In genomic region chr1:200090252-200091159, GRCh38 we compare ENCODE assay signal across 13 cellular contexts.
DNase-seq lines count a peak whose midpoint lies in the region; ATAC-seq, FAIRE-seq and TF ChIP-seq lines count a peak whose summit lies in the region.
"Had no signal": no experiment of that assay in that cellular context is flagged by ENCODE, and none has a peak within 500 bp of the region (broad histone marks: within the 10 kb centered on the region; RNA-seq: fewer than 3 reads in every experiment).

No MANE protein-coding gene starts in this region.

- TF ChIP-seq CTCF in AG10803 (conservative IDR thresholded peaks at IDR 0.05; ENCODE audit: low read length) (peak; percentile 34), GM12875 (IDR thresholded peaks at IDR 0.05; ENCODE audit: borderline replicate concordance, insufficient read depth, low read depth, low read length) (peak; percentile 40; the same call in 1 of the 2 replicates), glutamatergic neuron (IDR thresholded peaks at IDR 0.05; ENCODE audit: partially characterized antibody, unreplicated experiment) (no peak)

- no peak overlapping the region for H3K27ac ChIP-seq in iPS DF 6.9 (ENCODE audit: low read length)
- H3K27ac ChIP-seq: HL-60, tibial artery had no signal

- H3K9me3 ChIP-seq in iPS DF 6.9 (ENCODE audit: control insufficient read depth, insufficient read depth, low read length), result no peaks in the 10 kb centered on the region
- H3K9me3 ChIP-seq: tibial artery had no signal

- H3K9me3 Mint-ChIP-seq in glutamatergic neuron (ENCODE audit: unreplicated experiment), result peaks cover 7% of the 10 kb centered on the region
- H3K9me3 Mint-ChIP-seq: activated naive CD4-positive, alpha-beta T cell treated with anti-CD3 and anti-CD28 coated beads for 36 hours had no signal

- no peaks in the 10 kb centered on the region for H3K36me3 Mint-ChIP-seq in glutamatergic neuron (ENCODE audit: unreplicated experiment)

- no peak overlapping the region for H3K4me3 Mint-ChIP-seq in glutamatergic neuron (ENCODE audit: unreplicated experiment)
- H3K4me3 Mint-ChIP-seq: activated naive CD4-positive, alpha-beta T cell treated with anti-CD3 and anti-CD28 coated beads for 36 hours had no signal

- no peaks in the 10 kb centered on the region for H3K27me3 ChIP-seq in iPS DF 6.9 (ENCODE audit: control insufficient read depth, insufficient read depth, low read length)
- H3K27me3 ChIP-seq: tibial artery had no signal

- FAIRE-seq in RCC 7860 (lab: Jason Lieb, UNC), result no peak

- peaks cover 9% of the 10 kb centered on the region for H3K4me1 Mint-ChIP-seq in glutamatergic neuron (ENCODE audit: low read depth, unreplicated experiment)

- no peak overlapping the region for H3K4me3 ChIP-seq in AG10803 (ENCODE audit: low read length)
- no peak overlapping the region for H3K4me3 ChIP-seq in GM12875 (ENCODE audit: low read depth, low read length)
- H3K4me3 ChIP-seq in iPS DF 6.9 (ENCODE audit: low read length), result no peak overlapping the region
- H3K4me3 ChIP-seq: tibial artery had no signal

- no peak for ATAC-seq in GM18498 (IDR thresholded peaks at IDR 0.05; ENCODE audit: unreplicated experiment)

- no peaks in the 10 kb centered on the region; the same call in 1 of the 2 replicates for H3K4me1 ChIP-seq in iPS DF 6.9 (ENCODE audit: control insufficient read depth, insufficient read depth, low read length)
- H3K4me1 ChIP-seq: tibial artery had no signal

- peaks cover 6% of the 10 kb centered on the region for H3K27me3 Mint-ChIP-seq in glutamatergic neuron (ENCODE audit: unreplicated experiment)

- H3K36me3 ChIP-seq in iPS DF 6.9 (ENCODE audit: control insufficient read depth, insufficient read depth, low read length), result no peaks in the 10 kb centered on the region
- H3K36me3 ChIP-seq: tibial artery had no signal

- WGBS in iPS DF 6.9 (ENCODE audit: insufficient coverage, insufficient read length), result no CpG with 5 or more reads among the region's 5 CpGs

- DNase-seq in AG10803 (ENCODE audit: low read depth) (peak; percentile 24), RCC 7860 (ENCODE audit: low spot score) (peak; percentile 29), iPS DF 6.9 (ENCODE audit: low read depth, low spot score) (peak; percentile 29), activated gamma-delta T cell (lab: John Stamatoyannopoulos, UW) (no peak), ureter (ENCODE audit: low spot score) (no peak), glutamatergic neuron (no peak)
- DNase-seq: activated naive CD4-positive, alpha-beta T cell treated with anti-CD3 and anti-CD28 coated beads for 36 hours; NCI-H446; stimulated activated CD4-positive, alpha-beta T cell treated with anti-CD3 and anti-CD28 coated beads, Interleukin-4, amount 100 ng/mL, for 4 hours; tibial artery had no signal

- no peak overlapping the region for H3K27ac Mint-ChIP-seq in glutamatergic neuron (ENCODE audit: unreplicated experiment)
- H3K27ac Mint-ChIP-seq: activated naive CD4-positive, alpha-beta T cell treated with anti-CD3 and anti-CD28 coated beads for 36 hours had no signal

Comparison
In these comparisons a context has a peak if more than half of its experiments do, and no peak if none do; other contexts are left out.
1. DNase-seq: peak in AG10803 (single experiment), RCC 7860 (single experiment) and iPS DF 6.9 (single experiment); none in activated gamma-delta T cell (single experiment), ureter (single experiment) and glutamatergic neuron (single experiment).